8 cellular contexts compared by ENCODE assay signal in genomic region chr12:53217049-53217929, GRCh38. TPM values are rescaled to one million over a fixed set of nuclear protein-coding genes. Genes with fewer than 3 reads are reported as not detected.
DNase-seq lines count a peak whose midpoint lies in the region; ATAC-seq and TF ChIP-seq lines count a peak whose summit lies in the region.

No MANE protein-coding gene starts in this region.

- H3K9me3 Mint-ChIP-seq in type B pancreatic cell (no peaks in the 10 kb centered on the region), progenitor cell of endocrine pancreas (ENCODE audit: low read depth) (no peaks in the 10 kb centered on the region)

- H3K36me3 Mint-ChIP-seq in type B pancreatic cell: peaks cover 7% of the 10 kb centered on the region
- H3K36me3 Mint-ChIP-seq in progenitor cell of endocrine pancreas (ENCODE audit: insufficient read depth): no peaks in the 10 kb centered on the region

- peak overlapping the region; percentile 91 for H3K4me3 Mint-ChIP-seq in type B pancreatic cell
- no peak overlapping the region for H3K4me3 Mint-ChIP-seq in progenitor cell of endocrine pancreas (ENCODE audit: low read depth)

- TF ChIP-seq CTCF in type B pancreatic cell (conservative IDR thresholded peaks at IDR 0.05) (no peak), progenitor cell of endocrine pancreas (IDR thresholded peaks at IDR 0.05; ENCODE audit: unreplicated experiment) (no peak)

- H3K4me1 Mint-ChIP-seq in type B pancreatic cell (ENCODE audit: unreplicated experiment) (peaks cover 46% of the 10 kb centered on the region), progenitor cell of endocrine pancreas (ENCODE audit: low read depth) (peaks cover 29% of the 10 kb centered on the region)

- peak; percentile 51 for DNase-seq in stimulated activated naive CD4-positive, alpha-beta T cell treated with Interleukin-2 at 50 U/mL for 16 hours (lab: John Stamatoyannopoulos, UW)
- no peak for DNase-seq in stimulated activated naive CD4-positive, alpha-beta T cell (lab: John Stamatoyannopoulos, UW)
- DNase-seq in amniotic epithelial cell (ENCODE audit: low read depth) (peak; percentile 50), left colon (peak; percentile 74 to 81), type B pancreatic cell (ENCODE audit: extremely low spot score, unreplicated experiment) (no peak), progenitor cell of endocrine pancreas (ENCODE audit: low spot score, unreplicated experiment) (no peak), NCI-H1436 (lab: John Stamatoyannopoulos, UW) (no peak)

- peaks cover 9% of the 10 kb centered on the region for H3K27me3 Mint-ChIP-seq in type B pancreatic cell
- H3K27me3 Mint-ChIP-seq in progenitor cell of endocrine pancreas: peaks cover 33% of the 10 kb centered on the region

- ATAC-seq in left colon (peak; percentile 40), HG02884 (IDR thresholded peaks at IDR 0.05; ENCODE audit: unreplicated experiment) (no peak)

- H3K27ac Mint-ChIP-seq in type B pancreatic cell: peak overlapping the region; percentile 95
- H3K27ac Mint-ChIP-seq in progenitor cell of endocrine pancreas: no peak overlapping the region

- intact Hi-C loops in left colon (cut with DNase I, micrococcal nuclease): loop anchor here in 1 of 2 donors (10.0 kb wide), 1 partner anchor 58 kb away; no protein-coding TSS in a partner anchor

RNA-seq across cellular contexts. Expression of gene ITGB7, which starts 10.2 kb away (rescaled TPM):
- total RNA-seq in left colon (1 to 10 TPM; 4.6 to 9.1 TPM), type B pancreatic cell (ENCODE audit: low replicate concordance) (3.2 and 4.2 TPM in 2 replicates), progenitor cell of endocrine pancreas (0.29 and 0.93 TPM in 2 replicates)

RNA-seq across cellular contexts. Expression of gene RARG, which starts 14.7 kb away (rescaled TPM):
- total RNA-seq in left colon (10 to 100 TPM; 10.2 to 12.3 TPM), type B pancreatic cell (ENCODE audit: low replicate concordance) (74.5 and 89.9 TPM in 2 replicates), progenitor cell of endocrine pancreas (4.9 and 5.2 TPM in 2 replicates)

RNA-seq across cellular contexts. Expression of gene CSAD, which starts 36.6 kb away (rescaled TPM):
- total RNA-seq in left colon (10 to 100 TPM; 22.8 to 28.7 TPM), type B pancreatic cell (ENCODE audit: low replicate concordance) (30.6 and 49.3 TPM in 2 replicates), progenitor cell of endocrine pancreas (58.6 and 59.0 TPM in 2 replicates)

RNA-seq across cellular contexts. Expression of gene ZNF740, which starts 36.8 kb away (rescaled TPM):
- total RNA-seq in left colon (10 to 100 TPM; 28.7 to 32.7 TPM), type B pancreatic cell (ENCODE audit: low replicate concordance) (49.2 and 72.2 TPM in 2 replicates), progenitor cell of endocrine pancreas (75.7 and 78.8 TPM in 2 replicates)

RNA-seq across cellular contexts. Expression of gene ESPL1, which starts 50.8 kb away (rescaled TPM):
- 1 to 10 TPM; 3.3 to 9.6 TPM for total RNA-seq in left colon
- total RNA-seq in type B pancreatic cell (ENCODE audit: low replicate concordance): 35.1 and 50.0 TPM in 2 replicates
- total RNA-seq in progenitor cell of endocrine pancreas: 24.3 and 27.1 TPM in 2 replicates

Comparison
In these comparisons a context has a peak if more than half of its experiments do, and no peak if none do; other contexts are left out.
1. DNase-seq: peak in stimulated activated naive CD4-positive, alpha-beta T cell treated with Interleukin-2 at 50 U/mL for 16 hours (single experiment), amniotic epithelial cell (single experiment) and left colon (2 of 2); none in stimulated activated naive CD4-positive, alpha-beta T cell (0 of 6), type B pancreatic cell (single experiment), progenitor cell of endocrine pancreas (single experiment) and NCI-H1436 (single experiment).